ENCODE assay signal across 14 cellular contexts in the genomic region with DNA sequence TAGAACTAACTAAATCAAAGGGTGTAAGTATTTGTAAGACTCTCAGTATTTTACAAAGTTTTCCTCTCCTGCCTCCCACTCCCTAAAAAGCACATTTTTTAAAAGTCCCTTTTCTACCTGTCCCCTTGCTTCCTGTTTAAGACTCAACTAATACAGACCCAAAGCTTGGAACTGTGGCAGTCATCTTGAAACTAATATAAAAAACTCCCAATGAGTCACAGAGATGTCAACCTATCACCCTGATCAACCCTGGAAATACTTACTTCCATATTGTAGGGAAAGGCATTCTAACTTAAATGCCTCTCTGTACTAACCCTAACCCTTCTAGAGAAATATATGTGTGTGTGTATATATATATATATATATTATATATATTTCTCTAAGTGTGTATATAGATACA.
"Had no signal": no experiment of that assay in that cellular context is flagged by ENCODE, and none has a peak within 500 bp of the region (broad histone marks: within the 10 kb centered on the region; RNA-seq: fewer than 3 reads in every experiment).

No MANE protein-coding gene starts in this region.

- H3K36me3 Mint-ChIP-seq: activated CD8-positive, alpha-beta memory T cell treated with anti-CD3 and anti-CD28 coated beads, Interleukin-2, amount 10 ng/mL, durations not matched to agents 7 days and 5 days had no signal

- H3K27ac Mint-ChIP-seq: activated CD8-positive, alpha-beta memory T cell treated with anti-CD3 and anti-CD28 coated beads, Interleukin-2, amount 10 ng/mL, durations not matched to agents 7 days and 5 days; activated T-cell treated with anti-CD3 and anti-CD28 coated beads, Interleukin-2, amount 50 U/mL, for 24 hours had no signal

- ATAC-seq: activated CD8-positive, alpha-beta memory T cell treated with anti-CD3 and anti-CD28 coated beads, Interleukin-2, amount 10 ng/mL, durations not matched to agents 7 days and 5 days; esophagus mucosa had no signal

- H3K4me1 ChIP-seq: stomach had no signal

- H3K4me1 Mint-ChIP-seq: activated CD8-positive, alpha-beta memory T cell treated with anti-CD3 and anti-CD28 coated beads, Interleukin-2, amount 10 ng/mL, durations not matched to agents 7 days and 5 days had no signal

- H3K27ac ChIP-seq: dorsolateral prefrontal cortex, sigmoid colon, stomach had no signal

- H3K27me3 ChIP-seq: dorsolateral prefrontal cortex, sigmoid colon, stomach had no signal

- H3K27me3 Mint-ChIP-seq: activated CD8-positive, alpha-beta memory T cell treated with anti-CD3 and anti-CD28 coated beads, Interleukin-2, amount 10 ng/mL, durations not matched to agents 7 days and 5 days had no signal

- H3K9me3 ChIP-seq: sigmoid colon had no signal

- DNase-seq: activated CD4-positive, alpha-beta T cell treated with anti-CD3 and anti-CD28 coated beads, Interleukin-2, amount 50 U/mL, for 1 hour; activated CD4-positive, CD25-positive, alpha-beta regulatory T cell; activated CD8-positive, alpha-beta memory T cell treated with anti-CD3 and anti-CD28 coated beads, Interleukin-2, amount 10 ng/mL, durations not matched to agents 7 days and 5 days; activated gamma-delta T cell treated with Interleukin-2 at 50 U/mL for 16 hours; activated T-cell treated with anti-CD3 and anti-CD28 coated beads, Interleukin-2, amount 50 U/mL, for 24 hours; dorsolateral prefrontal cortex; hypothalamus; kidney glomerular epithelial cell; sigmoid colon; stimulated activated CD4-positive, alpha-beta T cell treated with anti-CD3 and anti-CD28 coated beads, Interleukin-2, amount 100 ng/mL, for 48 hours; stimulated activated CD8-positive, alpha-beta memory T cell treated with anti-CD3 and anti-CD28 coated beads, Interleukin-4, amount 100 ng/mL, for 48 hours; stomach had no signal

- H3K4me3 Mint-ChIP-seq: activated CD8-positive, alpha-beta memory T cell treated with anti-CD3 and anti-CD28 coated beads, Interleukin-2, amount 10 ng/mL, durations not matched to agents 7 days and 5 days; activated T-cell treated with anti-CD3 and anti-CD28 coated beads, Interleukin-2, amount 50 U/mL, for 24 hours; neural crest cell had no signal

- H3K4me3 ChIP-seq: dorsolateral prefrontal cortex, sigmoid colon, stomach had no signal

- H3K36me3 ChIP-seq: sigmoid colon, stomach had no signal
